ENCODE assay signal across 2 cellular contexts in the genomic region with DNA sequence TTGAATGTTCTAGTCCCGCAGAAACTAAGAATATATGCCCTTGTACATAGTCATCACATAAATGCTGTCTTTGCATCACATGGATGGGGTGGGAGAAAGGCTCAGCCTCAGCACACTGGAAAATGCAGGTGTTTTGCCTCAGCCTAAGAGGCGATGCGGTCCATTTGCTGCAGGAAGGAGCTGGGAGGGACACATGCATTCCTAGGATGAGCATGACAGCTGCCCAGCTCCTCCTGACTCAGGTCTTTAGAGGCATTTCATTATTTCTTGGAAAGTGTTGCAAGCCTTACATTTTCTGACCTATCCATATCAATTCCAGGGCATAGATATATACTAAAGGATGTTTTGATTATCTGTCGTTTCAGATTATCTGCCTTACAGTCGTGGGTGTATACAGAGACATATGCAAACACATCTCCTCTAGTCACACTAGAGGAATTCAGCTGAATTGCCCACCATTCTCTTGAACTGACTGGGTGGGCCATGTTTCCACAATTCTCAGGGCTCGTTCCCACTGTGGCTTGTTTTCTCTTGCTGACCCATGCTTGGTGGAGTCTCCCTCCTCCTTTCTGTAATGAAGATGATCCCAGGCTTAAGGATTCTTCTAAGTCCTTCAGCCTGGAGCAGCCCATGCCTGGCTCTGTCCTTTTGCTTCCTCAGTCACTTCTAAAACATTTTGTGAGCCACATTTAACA.
TF ChIP-seq lines count a peak whose summit lies in the region.

No MANE protein-coding gene starts in this region.

TF ChIP-seq in GM12891, 5 proteins besides CTCF, POLR2A, EP300 and RAD21:
- no peak for TF ChIP-seq POU2F2 (IDR thresholded peaks at IDR 0.05; ENCODE audit: low read depth, low read length)
- TF ChIP-seq TAF1 (IDR thresholded peaks at IDR 0.05; ENCODE audit: low read depth, low read length), result no peak
- no peak for TF ChIP-seq PAX5 (IDR thresholded peaks at IDR 0.05; ENCODE audit: insufficient read depth, low read length, severe bottlenecking)
- no peak for TF ChIP-seq SPI1 (IDR thresholded peaks at IDR 0.05; ENCODE audit: low read depth, low read length)
- no peak for TF ChIP-seq POLR2AphosphoS5 (IDR thresholded peaks at IDR 0.05; ENCODE audit: low read depth, low read length)

TF ChIP-seq in H1, 55 proteins besides CTCF, POLR2A, EP300 and RAD21:
- TF ChIP-seq CEBPB (IDR thresholded peaks at IDR 0.05; ENCODE audit: low read depth, low read length) (no peak), TBP (IDR thresholded peaks at IDR 0.05; ENCODE audit: low read depth, low read length) (no peak), MAFK (IDR thresholded peaks at IDR 0.05; ENCODE audit: low read depth, low read length) (no peak), CTBP2 (IDR thresholded peaks at IDR 0.05; ENCODE audit: borderline replicate concordance, insufficient read depth, insufficient read length, low read length) (no peak), FOSL1 (IDR thresholded peaks at IDR 0.05; ENCODE audit: insufficient read depth, low read depth, low read length) (no peak), JUN (IDR thresholded peaks at IDR 0.05; ENCODE audit: low read depth, low read length) (no peak), CHD1 (IDR thresholded peaks at IDR 0.05; ENCODE audit: low read depth, low read length) (no peak), SIX5 (IDR thresholded peaks at IDR 0.05; ENCODE audit: low read depth, low read length) (no peak), EZH2 (IDR thresholded peaks at IDR 0.05; ENCODE audit: low read depth, low read length, severe bottlenecking) (no peak)
TF ChIP-seq in H1: peak in this region for 0.
